Comparison of ENCODE assay signal across 8 cellular contexts in genomic region chr3:101619734-101620133, GRCh38.
"Had no signal": no experiment of that assay in that cellular context is flagged by ENCODE, and none has a peak within 500 bp of the region (broad histone marks: within the 10 kb centered on the region; RNA-seq: fewer than 3 reads in every experiment).

No MANE protein-coding gene starts in this region.

- H3K36me3 ChIP-seq: HAP-1 had no signal

- H3K4me3 ChIP-seq: GM23248, HAP-1 had no signal

- H2AFZ ChIP-seq: GM23248 had no signal

- DNase-seq: GM23248, GOT3, H7, HFFc6, KG1 had no signal

- H3K9ac ChIP-seq: GM23248 had no signal

- H3K9me3 ChIP-seq: HAP-1 had no signal

- ATAC-seq: HCT116 had no signal

- H3K27ac ChIP-seq: GM23248, HL-60 had no signal
